In genomic region chr19:2110822-2111221, GRCh38 we compare ENCODE assay signal across 1 cellular context.
TF ChIP-seq lines count a peak whose summit lies in the region.

No MANE protein-coding gene starts in this region.

TF ChIP-seq in K562, 482 proteins besides CTCF, POLR2A, EP300 and RAD21:
- TF ChIP-seq NR4A1 (CRISPR knock-in tag; IDR thresholded peaks at IDR 0.05) (no peak), NR4A1 (tag; IDR thresholded peaks at IDR 0.05) (no peak), POLR2G (IDR thresholded peaks at IDR 0.05; ENCODE audit: low read depth, low read length) (peak; percentile 42; the same call in 1 of the 2 replicates)
TF ChIP-seq in K562: peak in this region for 1.
